Comparison of ENCODE assay signal across 1 cellular context in the genomic region with DNA sequence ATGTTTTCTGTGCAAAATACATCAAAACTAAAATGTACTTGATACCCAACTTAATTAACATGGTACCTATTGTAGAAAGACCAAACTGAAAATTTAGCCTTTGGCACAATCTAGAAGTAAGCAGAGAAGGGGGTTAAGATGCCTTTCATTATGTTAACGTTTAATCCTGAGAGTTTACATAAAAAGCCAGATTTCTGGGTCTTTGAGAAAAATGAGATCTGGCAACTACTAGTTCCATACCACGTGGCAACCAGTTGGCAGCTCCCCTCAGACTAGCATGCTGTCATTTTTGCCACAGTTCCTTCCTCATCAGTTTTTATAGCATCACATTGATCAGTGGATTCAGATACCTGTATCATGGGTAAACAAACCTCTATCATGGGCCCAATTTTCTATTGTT.
TF ChIP-seq lines count a peak whose summit lies in the region.

No MANE protein-coding gene starts in this region.

TF ChIP-seq in HepG2, 621 proteins besides CTCF, POLR2A, EP300 and RAD21:
- TF ChIP-seq KLF9 (CRISPR knock-in tag; IDR thresholded peaks at IDR 0.05; ENCODE audit: low read depth) = no peak
- no peak for TF ChIP-seq ZSCAN20 (CRISPR knock-in tag; IDR thresholded peaks at IDR 0.05; ENCODE audit: borderline replicate concordance)
- TF ChIP-seq, protein P1, sequence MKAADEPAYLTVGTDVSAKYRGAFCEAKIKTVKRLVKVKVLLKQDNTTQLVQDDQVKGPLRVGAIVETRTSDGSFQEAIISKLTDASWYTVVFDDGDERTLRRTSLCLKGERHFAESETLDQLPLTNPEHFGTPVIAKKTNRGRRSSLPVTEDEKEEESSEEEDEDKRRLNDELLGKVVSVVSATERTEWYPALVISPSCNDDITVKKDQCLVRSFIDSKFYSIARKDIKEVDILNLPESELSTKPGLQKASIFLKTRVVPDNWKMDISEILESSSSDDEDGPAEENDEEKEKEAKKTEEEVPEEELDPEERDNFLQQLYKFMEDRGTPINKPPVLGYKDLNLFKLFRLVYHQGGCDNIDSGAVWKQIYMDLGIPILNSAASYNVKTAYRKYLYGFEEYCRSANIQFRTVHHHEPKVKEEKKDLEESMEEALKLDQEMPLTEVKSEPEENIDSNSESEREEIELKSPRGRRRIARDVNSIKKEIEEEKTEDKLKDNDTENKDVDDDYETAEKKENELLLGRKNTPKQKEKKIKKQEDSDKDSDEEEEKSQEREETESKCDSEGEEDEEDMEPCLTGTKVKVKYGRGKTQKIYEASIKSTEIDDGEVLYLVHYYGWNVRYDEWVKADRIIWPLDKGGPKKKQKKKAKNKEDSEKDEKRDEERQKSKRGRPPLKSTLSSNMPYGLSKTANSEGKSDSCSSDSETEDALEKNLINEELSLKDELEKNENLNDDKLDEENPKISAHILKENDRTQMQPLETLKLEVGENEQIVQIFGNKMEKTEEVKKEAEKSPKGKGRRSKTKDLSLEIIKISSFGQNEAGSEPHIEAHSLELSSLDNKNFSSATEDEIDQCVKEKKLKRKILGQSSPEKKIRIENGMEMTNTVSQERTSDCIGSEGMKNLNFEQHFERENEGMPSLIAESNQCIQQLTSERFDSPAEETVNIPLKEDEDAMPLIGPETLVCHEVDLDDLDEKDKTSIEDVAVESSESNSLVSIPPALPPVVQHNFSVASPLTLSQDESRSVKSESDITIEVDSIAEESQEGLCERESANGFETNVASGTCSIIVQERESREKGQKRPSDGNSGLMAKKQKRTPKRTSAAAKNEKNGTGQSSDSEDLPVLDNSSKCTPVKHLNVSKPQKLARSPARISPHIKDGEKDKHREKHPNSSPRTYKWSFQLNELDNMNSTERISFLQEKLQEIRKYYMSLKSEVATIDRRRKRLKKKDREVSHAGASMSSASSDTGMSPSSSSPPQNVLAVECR (CRISPR knock-in tag; IDR thresholded peaks at IDR 0.05; ENCODE audit: borderline replicate concordance) = 0 out of 2 replicates have a peak, but pooled peaks have one; percentile 13
- peak; percentile 65; the same call in 1 of the 3 replicates for TF ChIP-seq MXI1 (IDR thresholded peaks at IDR 0.05; ENCODE audit: borderline replicate concordance, low read depth, low read length)
- peak; percentile 85; the same call in 1 of the 2 replicates for TF ChIP-seq ZSCAN22 (CRISPR knock-in tag; IDR thresholded peaks at IDR 0.05)
- TF ChIP-seq, protein P2, sequence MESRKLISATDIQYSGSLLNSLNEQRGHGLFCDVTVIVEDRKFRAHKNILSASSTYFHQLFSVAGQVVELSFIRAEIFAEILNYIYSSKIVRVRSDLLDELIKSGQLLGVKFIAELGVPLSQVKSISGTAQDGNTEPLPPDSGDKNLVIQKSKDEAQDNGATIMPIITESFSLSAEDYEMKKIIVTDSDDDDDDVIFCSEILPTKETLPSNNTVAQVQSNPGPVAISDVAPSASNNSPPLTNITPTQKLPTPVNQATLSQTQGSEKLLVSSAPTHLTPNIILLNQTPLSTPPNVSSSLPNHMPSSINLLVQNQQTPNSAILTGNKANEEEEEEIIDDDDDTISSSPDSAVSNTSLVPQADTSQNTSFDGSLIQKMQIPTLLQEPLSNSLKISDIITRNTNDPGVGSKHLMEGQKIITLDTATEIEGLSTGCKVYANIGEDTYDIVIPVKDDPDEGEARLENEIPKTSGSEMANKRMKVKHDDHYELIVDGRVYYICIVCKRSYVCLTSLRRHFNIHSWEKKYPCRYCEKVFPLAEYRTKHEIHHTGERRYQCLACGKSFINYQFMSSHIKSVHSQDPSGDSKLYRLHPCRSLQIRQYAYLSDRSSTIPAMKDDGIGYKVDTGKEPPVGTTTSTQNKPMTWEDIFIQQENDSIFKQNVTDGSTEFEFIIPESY (CRISPR knock-in tag; IDR thresholded peaks at IDR 0.05) = no peak
- peak; percentile 54 for TF ChIP-seq SAP130 (CRISPR knock-in tag; IDR thresholded peaks at IDR 0.05; ENCODE audit: low read depth)
- no peak for TF ChIP-seq MAFK (conservative IDR thresholded peaks at IDR 0.05 in 1 of 2, IDR thresholded peaks at IDR 0.05 in 1 of 2; ENCODE audit: low read length in 2 of 2)
- TF ChIP-seq, protein P3, sequence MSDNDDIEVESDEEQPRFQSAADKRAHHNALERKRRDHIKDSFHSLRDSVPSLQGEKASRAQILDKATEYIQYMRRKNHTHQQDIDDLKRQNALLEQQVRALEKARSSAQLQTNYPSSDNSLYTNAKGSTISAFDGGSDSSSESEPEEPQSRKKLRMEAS (IDR thresholded peaks at IDR 0.05) = peak; percentile 40; the same call in 1 of the 2 replicates
- no peak for TF ChIP-seq ZNF468 (CRISPR knock-in tag; IDR thresholded peaks at IDR 0.05)
- no peak for TF ChIP-seq ZNF800 (CRISPR knock-in tag; IDR thresholded peaks at IDR 0.05)
- TF ChIP-seq, protein P4, sequence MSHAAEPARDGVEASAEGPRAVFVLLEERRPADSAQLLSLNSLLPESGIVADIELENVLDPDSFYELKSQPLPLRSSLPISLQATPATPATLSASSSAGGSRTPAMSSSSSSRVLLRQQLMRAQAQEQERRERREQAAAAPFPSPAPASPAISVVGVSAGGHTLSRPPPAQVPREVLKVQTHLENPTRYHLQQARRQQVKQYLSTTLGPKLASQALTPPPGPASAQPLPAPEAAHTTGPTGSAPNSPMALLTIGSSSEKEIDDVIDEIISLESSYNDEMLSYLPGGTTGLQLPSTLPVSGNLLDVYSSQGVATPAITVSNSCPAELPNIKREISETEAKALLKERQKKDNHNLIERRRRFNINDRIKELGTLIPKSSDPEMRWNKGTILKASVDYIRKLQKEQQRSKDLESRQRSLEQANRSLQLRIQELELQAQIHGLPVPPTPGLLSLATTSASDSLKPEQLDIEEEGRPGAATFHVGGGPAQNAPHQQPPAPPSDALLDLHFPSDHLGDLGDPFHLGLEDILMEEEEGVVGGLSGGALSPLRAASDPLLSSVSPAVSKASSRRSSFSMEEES (CRISPR knock-in tag; IDR thresholded peaks at IDR 0.05) = no peak
- no peak for TF ChIP-seq ATM (IDR thresholded peaks at IDR 0.05; ENCODE audit: borderline replicate concordance)
